In the genomic region with DNA sequence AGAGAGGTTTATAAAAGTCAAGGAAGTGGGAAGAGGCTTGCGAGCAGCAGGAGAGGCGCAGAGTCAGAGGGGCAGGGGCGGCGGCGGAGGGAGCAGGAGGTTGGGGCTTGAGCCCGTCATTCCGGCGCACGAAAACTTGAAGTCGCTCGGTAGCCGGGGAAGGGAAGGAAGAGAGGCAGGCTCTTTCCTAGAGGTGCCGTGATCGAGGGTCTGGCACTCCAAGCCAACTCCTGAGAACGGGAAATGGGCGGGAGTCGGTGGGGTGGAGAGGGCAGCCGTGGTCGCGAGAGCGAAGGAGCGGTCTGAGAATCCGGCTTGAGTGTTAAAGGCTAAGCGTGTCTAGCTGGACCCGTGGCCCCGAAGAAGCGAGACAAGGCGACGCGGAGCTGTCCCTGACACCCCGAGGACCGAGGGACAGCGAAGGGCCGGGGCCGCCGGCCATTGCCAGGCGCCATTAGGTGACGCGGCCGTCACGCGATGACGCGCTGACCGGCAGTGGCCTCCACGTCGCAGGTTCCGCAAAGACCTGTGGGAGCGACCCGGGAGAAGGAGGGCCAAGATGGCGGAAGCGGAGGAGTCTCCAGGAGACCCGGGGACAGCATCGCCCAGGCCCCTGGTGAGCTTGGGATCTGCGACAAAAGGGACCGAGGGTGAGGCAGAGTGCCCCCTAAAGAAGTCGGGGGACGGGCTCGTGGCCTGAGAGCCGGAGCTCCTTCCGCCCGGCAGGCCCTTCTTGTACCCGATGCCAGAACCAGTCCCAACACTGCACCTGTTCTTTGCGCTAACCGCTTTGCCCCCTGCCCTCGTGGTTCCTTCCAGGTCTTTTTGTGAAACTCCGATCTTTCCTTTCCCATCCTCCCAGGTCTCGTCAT, we compare ENCODE assay signal across 8 cellular contexts.
DNase-seq lines count a peak whose midpoint lies in the region; ATAC-seq and TF ChIP-seq lines count a peak whose summit lies in the region.

A gene with protein sequence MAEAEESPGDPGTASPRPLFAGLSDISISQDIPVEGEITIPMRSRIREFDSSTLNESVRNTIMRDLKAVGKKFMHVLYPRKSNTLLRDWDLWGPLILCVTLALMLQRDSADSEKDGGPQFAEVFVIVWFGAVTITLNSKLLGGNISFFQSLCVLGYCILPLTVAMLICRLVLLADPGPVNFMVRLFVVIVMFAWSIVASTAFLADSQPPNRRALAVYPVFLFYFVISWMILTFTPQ (plus strand): TSS at position 544 of the 872 bp plus-strand sequence. CDS start 16 bp downstream, at position 560.

- DNase-seq in AG20443 (ENCODE audit: low spot score) (peak; percentile 88), NCI-H345 treated with DMSO at 0.1 percent for 48 hours (lab: John Stamatoyannopoulos, UW; ENCODE audit: unreplicated experiment) (peak; percentile 36), choroid plexus epithelial cell (ENCODE audit: low read depth) (peak; percentile 71), kidney tubule cell (ENCODE audit: low spot score) (peak; percentile 77)
- peak; percentile 33 to 35 for DNase-seq in activated CD4-positive, alpha-beta T cell treated with anti-CD3 and anti-CD28 coated beads for 24 hours (ENCODE audit: low read depth in 2 of 2)
- DNase-seq in stimulated activated CD4-positive, alpha-beta T cell treated with anti-CD3 and anti-CD28 coated beads, Interleukin-15, amount 100 ng/mL, for 48 hours (ENCODE audit: low read depth in 2 of 2): peak; percentile 24 to 37

- H3K4me3 ChIP-seq in choroid plexus epithelial cell (ENCODE audit: low read depth, low read length): peak within 1 kb of the TSS; percentile 77

- peak; percentile 98 for ATAC-seq in GM18909 (IDR thresholded peaks at IDR 0.05; ENCODE audit: poor library complexity, unreplicated experiment)
- peak; percentile 93 for ATAC-seq in HG03135 (IDR thresholded peaks at IDR 0.05; ENCODE audit: unreplicated experiment)

- TF ChIP-seq CTCF in choroid plexus epithelial cell (conservative IDR thresholded peaks at IDR 0.05; ENCODE audit: low read depth, low read length): no peak

Comparison
In these comparisons a context has a peak if more than half of its experiments do, and no peak if none do; other contexts are left out.
1. Peak in every context shown above with its lines: DNase-seq, ATAC-seq and H3K4me3 ChIP-seq.
2. DNase-seq: peak in every context shown above with its lines; median percentile 88 in AG20443; 77 in kidney tubule cell; 71 in choroid plexus epithelial cell; 36 in NCI-H345 treated with DMSO at 0.1 percent for 48 hours; 34 in activated CD4-positive, alpha-beta T cell treated with anti-CD3 and anti-CD28 coated beads for 24 hours; 30 in stimulated activated CD4-positive, alpha-beta T cell treated with anti-CD3 and anti-CD28 coated beads, Interleukin-15, amount 100 ng/mL, for 48 hours.